Comparison of ENCODE assay signal across 23 cellular contexts in genomic region chr9:130979591-130980385, GRCh38. TPM values are rescaled to one million over a fixed set of nuclear protein-coding genes. Genes with fewer than 3 reads are reported as not detected.
DNase-seq lines count a peak whose midpoint lies in the region; ATAC-seq, FAIRE-seq and TF ChIP-seq lines count a peak whose summit lies in the region.
"Had no signal": no experiment of that assay in that cellular context is flagged by ENCODE, and none has a peak within 500 bp of the region (broad histone marks: within the 10 kb centered on the region; RNA-seq: fewer than 3 reads in every experiment).

No MANE protein-coding gene starts in this region.

- no peak overlapping the region for H3K4ac ChIP-seq in neuronal stem cell (ENCODE audit: low read length)

- H3K27ac Mint-ChIP-seq in CD14-positive monocyte: no peak overlapping the region
- no peak overlapping the region for H3K27ac Mint-ChIP-seq in natural killer cell treated with Interleukin-12 subunit alpha and Interleukin-12 subunit beta and Interleukin-15 and Interleukin-18, amount 100 ng/mL, for 72 hours
- H3K27ac Mint-ChIP-seq: CD8-positive, alpha-beta T cell had no signal

- H2BK15ac ChIP-seq in neuronal stem cell (ENCODE audit: low read length): peak overlapping the region; percentile 80

- H3K27ac ChIP-seq in K562 (ENCODE audit: extremely low read depth, low read depth, low read length) (no peak overlapping the region), neuronal stem cell (replicated peaks; ENCODE audit: low read length) (no peak overlapping the region)
- H3K27ac ChIP-seq: A549, GM23248 had no signal

- no peak for TF ChIP-seq EP300 in K562 (IDR thresholded peaks at IDR 0.05; ENCODE audit: low read length)

- no peak overlapping the region for H4K91ac ChIP-seq in neuronal stem cell (ENCODE audit: low read depth, low read length, poor library complexity)

- no peak for FAIRE-seq in K562 (lab: Jason Lieb, UNC)
- FAIRE-seq: A549, GM12891, GM18507, H1 had no signal

- H3K4me3 ChIP-seq in K562: no peak overlapping the region
- no peak overlapping the region for H3K4me3 ChIP-seq in neuronal stem cell (ENCODE audit: low read length in 2 of 2)
- H3K4me3 ChIP-seq: A549, GM23248 had no signal

- no peak overlapping the region for H2BK120ac ChIP-seq in neuronal stem cell (ENCODE audit: low read depth, low read length)

- no peaks in the 10 kb centered on the region for H3K36me3 Mint-ChIP-seq in CD14-positive monocyte
- H3K36me3 Mint-ChIP-seq in natural killer cell treated with Interleukin-12 subunit alpha and Interleukin-12 subunit beta and Interleukin-15 and Interleukin-18, amount 100 ng/mL, for 72 hours: no peaks in the 10 kb centered on the region
- H3K36me3 Mint-ChIP-seq: CD4-positive, CD25-positive, alpha-beta regulatory T cell; CD8-positive, alpha-beta T cell had no signal

- peaks cover 0 to 2% (median 0%) of the 10 kb centered on the region in 7 donors for H3K9me3 Mint-ChIP-seq in CD14-positive monocyte
- H3K9me3 Mint-ChIP-seq in natural killer cell treated with Interleukin-12 subunit alpha and Interleukin-12 subunit beta and Interleukin-15 and Interleukin-18, amount 100 ng/mL, for 72 hours: no peaks in the 10 kb centered on the region
- H3K9me3 Mint-ChIP-seq: CD4-positive, CD25-positive, alpha-beta regulatory T cell; CD8-positive, alpha-beta T cell had no signal

- no TSS peak for BruUV-seq in K562 (replicated peaks; lab: Mats Ljungman, UMichigan)

- H3K79me2 ChIP-seq in K562 (ENCODE audit: control insufficient read depth, insufficient read depth, low read length): no peaks in the 10 kb centered on the region

- H4K8ac ChIP-seq in neuronal stem cell (ENCODE audit: low read depth, low read length): no peak overlapping the region

- peaks cover 89 to 97% of the 10 kb centered on the region in 2 experiments for H3K27me3 ChIP-seq in K562 (ENCODE audit: control insufficient read depth in 2 of 2, insufficient read depth in 2 of 2, low read length in 2 of 2)
- no peaks in the 10 kb centered on the region for H3K27me3 ChIP-seq in neuronal stem cell (ENCODE audit: control insufficient read depth in 3 of 3, insufficient read depth in 3 of 3, low read depth in 1 of 3, low read length in 3 of 3)
- H3K27me3 ChIP-seq: BE2C had no signal

- in situ Hi-C loops in K562 (cut with MboI): loop anchor here (25.0 kb wide), 1 partner anchor 267 kb away; no protein-coding TSS in a partner anchor

- H3K14ac ChIP-seq in neuronal stem cell (ENCODE audit: low read length): no peak overlapping the region

- H3K4me1 ChIP-seq in K562 (replicated peaks in 1 of 2; ENCODE audit: control insufficient read depth in 2 of 2, insufficient read depth in 2 of 2, low read length in 2 of 2) (peaks cover 0 to 19% of the 10 kb centered on the region in 2 experiments; a peak in 1 of 5 replicates), neuronal stem cell (ENCODE audit: control insufficient read depth in 2 of 2, insufficient read depth in 1 of 2, low read depth in 1 of 2, low read length in 2 of 2) (peaks cover 17 to 47% of the 10 kb centered on the region in 2 donors)
- H3K4me1 ChIP-seq: A549, BE2C had no signal

- H3K4me1 Mint-ChIP-seq in CD14-positive monocyte: peaks cover 25% of the 10 kb centered on the region
- H3K4me1 Mint-ChIP-seq in natural killer cell treated with Interleukin-12 subunit alpha and Interleukin-12 subunit beta and Interleukin-15 and Interleukin-18, amount 100 ng/mL, for 72 hours (ENCODE audit: low read depth in 2 of 2): no peaks in the 10 kb centered on the region
- H3K4me1 Mint-ChIP-seq: CD4-positive, CD25-positive, alpha-beta regulatory T cell had no signal

- no peak overlapping the region for H3K18ac ChIP-seq in neuronal stem cell (ENCODE audit: low read length)

- H2BK5ac ChIP-seq in neuronal stem cell (ENCODE audit: low read length): peak overlapping the region; percentile 67

- POLR2A ChIA-PET in K562 (lab: Yijun Ruan, JAX): interaction anchor here (0.6 to 10.0 kb wide), 17 partner anchors 10 to 127 kb away, joined by 3 to 131 read pairs (median 4); no protein-coding TSS in a partner anchor

- H3K23ac ChIP-seq in neuronal stem cell (ENCODE audit: low read depth, low read length, poor library complexity): peak overlapping the region; percentile 45

- DNase-seq in CD14-positive monocyte (ENCODE audit: low spot score) (peak; percentile 19), K562 (ENCODE audit: extremely low read depth in 1 of 4, low spot score in 3 of 4) (peak; percentile 37 to 68 (median 62)), neuronal stem cell (ENCODE audit: low spot score) (no peak), GM19238 (ENCODE audit: insufficient read length, low spot score) (no peak)
- DNase-seq in natural killer cell treated with Interleukin-12 subunit alpha and Interleukin-12 subunit beta and Interleukin-15 and Interleukin-18, amount 100 ng/mL, for 72 hours (ENCODE audit: low spot score): no peak
- DNase-seq: 8988T; ACHN; AML-193; BE2C; C1 segment of cervical spinal cord; CD4-positive, CD25-positive, alpha-beta regulatory T cell; CD8-positive, alpha-beta T cell; DMS53; DMS79 treated with DMSO at 0.1 percent for 48 hours; GF-D8; GM23248; H7; HCEC 1CT had no signal

- H2AFZ ChIP-seq in K562 (ENCODE audit: low read depth, low read length) (no peak overlapping the region), neuronal stem cell (ENCODE audit: low read length) (no peak overlapping the region)
- H2AFZ ChIP-seq: GM23248 had no signal

- peaks cover 2 to 9% (median 2%) of the 10 kb centered on the region in 3 donors for H3K27me3 Mint-ChIP-seq in CD14-positive monocyte (ENCODE audit: low read depth in 3 of 3)
- peaks cover 3 to 7% of the 10 kb centered on the region in 2 donors for H3K27me3 Mint-ChIP-seq in natural killer cell treated with Interleukin-12 subunit alpha and Interleukin-12 subunit beta and Interleukin-15 and Interleukin-18, amount 100 ng/mL, for 72 hours
- H3K27me3 Mint-ChIP-seq: CD4-positive, CD25-positive, alpha-beta regulatory T cell had no signal

- TF ChIP-seq POLR2A in K562 (conservative IDR thresholded peaks at IDR 0.05): no peak

- CTCF ChIA-PET in K562 (lab: Yijun Ruan, JAX; ENCODE audit: low intra/inter-chr PET ratio): no interaction called here

- peaks cover 13% of the 10 kb centered on the region for H3K9me1 ChIP-seq in K562 (ENCODE audit: control insufficient read depth, insufficient read depth, low read length)

- H3K4me3 Mint-ChIP-seq in CD14-positive monocyte: no peak overlapping the region
- H3K4me3 Mint-ChIP-seq in natural killer cell treated with Interleukin-12 subunit alpha and Interleukin-12 subunit beta and Interleukin-15 and Interleukin-18, amount 100 ng/mL, for 72 hours: no peak overlapping the region
- H3K4me3 Mint-ChIP-seq: CD4-positive, CD25-positive, alpha-beta regulatory T cell; CD8-positive, alpha-beta T cell had no signal

- H4K20me1 ChIP-seq in K562 (replicated peaks; ENCODE audit: control insufficient read depth, insufficient read depth, low read length): peaks cover 80% of the 10 kb centered on the region

- H3K9ac ChIP-seq in K562 (ENCODE audit: insufficient read depth in 1 of 2, low read depth in 2 of 2, low read length in 2 of 2) (peak overlapping the region in 1 of 2 experiments; percentile 9; a peak in 1 of 4 replicates), neuronal stem cell (ENCODE audit: low read depth, low read length, poor library complexity) (no peak overlapping the region)
- H3K9ac ChIP-seq: GM23248 had no signal

- no peak for TF ChIP-seq CTCF in CD14-positive monocyte (IDR thresholded peaks at IDR 0.05)
- no peak for TF ChIP-seq CTCF in K562 (IDR thresholded peaks at IDR 0.05 in 2 of 3, conservative IDR thresholded peaks at IDR 0.05 in 1 of 3; ENCODE audit: insufficient read depth in 2 of 3, low read depth in 1 of 3, low read length in 3 of 3)

- WGBS in K562 (ENCODE audit: insufficient coverage, low coverage, missing lambda C conversion rate): 7% methylated on average over 20 of the region's 20 CpGs
- no CpG with 5 or more reads among the region's 20 CpGs for WGBS in neuronal stem cell (ENCODE audit: extremely low coverage in 2 of 2, insufficient read length in 2 of 2, insufficient replicate concordance in 1 of 2), 2 donors

- H3K4me2 ChIP-seq in K562 (ENCODE audit: insufficient read depth, low read length) (no peak overlapping the region), neuronal stem cell (ENCODE audit: insufficient read depth, low read length, poor library complexity, severe bottlenecking) (no peak overlapping the region)
- H3K4me2 ChIP-seq: A549 had no signal

- intact Hi-C loops in CD14-positive monocyte (cut with micrococcal nuclease): no loop called here
- intact Hi-C loops in K562 (cut with micrococcal nuclease): no loop called here

- H3K9me3 ChIP-seq in K562 (replicated peaks; ENCODE audit: control insufficient read depth, insufficient read depth, low read depth, low read length): no peaks in the 10 kb centered on the region
- H3K9me3 ChIP-seq in neuronal stem cell (replicated peaks in 1 of 2; ENCODE audit: control insufficient read depth in 2 of 2, insufficient read depth in 1 of 2, low read depth in 1 of 2, low read length in 2 of 2): peaks cover 0 to 2% of the 10 kb centered on the region in 2 donors
- H3K9me3 ChIP-seq: A549 had no signal

- ATAC-seq in K562 (peak; percentile 1; the same call in 2 of the 3 replicates), HG03457 (IDR thresholded peaks at IDR 0.05; ENCODE audit: unreplicated experiment) (no peak)
- ATAC-seq in natural killer cell treated with Interleukin-12 subunit alpha and Interleukin-12 subunit beta and Interleukin-15 and Interleukin-18, amount 100 ng/mL, for 72 hours: no peak
- ATAC-seq: A549; CD8-positive, alpha-beta T cell had no signal

- no peaks in the 10 kb centered on the region for H3K36me3 ChIP-seq in K562 (ENCODE audit: control insufficient read depth, insufficient read depth, low read length)
- no peaks in the 10 kb centered on the region for H3K36me3 ChIP-seq in neuronal stem cell (replicated peaks in 1 of 2; ENCODE audit: control insufficient read depth in 2 of 2, insufficient read depth in 2 of 2, low read length in 2 of 2)
- H3K36me3 ChIP-seq: BE2C had no signal

- peak overlapping the region; percentile 42 for H2AK5ac ChIP-seq in neuronal stem cell (ENCODE audit: low read depth, low read length)

- no peak for TF ChIP-seq RAD21 in K562 (CRISPR knock-in tag; conservative IDR thresholded peaks at IDR 0.05 in 1 of 2, IDR thresholded peaks at IDR 0.05 in 1 of 2)

- no peak overlapping the region for H2BK12ac ChIP-seq in neuronal stem cell (ENCODE audit: low read length)

- no peaks in the 10 kb centered on the region for H3K79me1 ChIP-seq in neuronal stem cell (ENCODE audit: low read depth, low read length)

RNA-seq across cellular contexts. Expression of gene LAMC3, which starts 29.2 kb away (rescaled TPM):
- not detected for polyA plus RNA-seq in CD14-positive monocyte
- total RNA-seq in K562 (2011; cell fraction: chromatin; rRNA removed; ENCODE audit: low replicate concordance): 0.69 TPM in 1 of 2 replicates, not detected in the other
- total RNA-seq in K562 (2011; cell fraction: nucleolus; rRNA removed): 0.26 and 0.33 TPM in 2 replicates
- 0.22 TPM in 1 of 2 replicates, not detected in the other for total RNA-seq in K562 (2011; cell fraction: nucleoplasm; rRNA removed)
- total RNA-seq in K562 (2014; rRNA removed): not detected in 2 replicates
- not detected in 2 replicates for total RNA-seq in K562 (2014; rRNA removed; fragmentation: Illumina TruSeq; extraction: Trizol)
- total RNA-seq in K562 (2015; rRNA removed; fragmentation: Illumina TruSeq; extraction: Trizol): not detected in 2 replicates
- total RNA-seq in K562 (2021): 0.09 TPM in 1 of 2 replicates, not detected in the other
- 0.05 and 0.10 TPM in 2 replicates for polyA plus RNA-seq in K562 (2011; rRNA removed)
- polyA plus RNA-seq in K562 (2011; cell fraction: cytosol; rRNA removed): 0.03 and 0.66 TPM in 2 replicates
- 0.04 and 0.20 TPM in 2 replicates for polyA plus RNA-seq in K562 (2011; cell fraction: nucleus; rRNA removed)
- polyA plus RNA-seq in K562 (2012): 0.03 and 0.07 TPM in 2 replicates
- polyA plus RNA-seq in K562 (2014; fragmentation: Illumina TruSeq; extraction: Trizol): not detected in 2 replicates
- not detected for polyA plus RNA-seq in K562 (2014; fragmentation: Nextera tagmentation; extraction: Ambion mirVana)
- polyA plus RNA-seq in K562 (2014; rRNA removed): not detected in 2 replicates
- not detected in 2 replicates for polyA minus RNA-seq in K562 (2011; rRNA and poly(A)+ RNA removed)
- not detected in 2 replicates for polyA minus RNA-seq in K562 (2011; cell fraction: cytosol; rRNA and poly(A)+ RNA removed)
- 0.27 TPM in 1 of 2 replicates, not detected in the other for polyA minus RNA-seq in K562 (2011; cell fraction: nucleus; rRNA and poly(A)+ RNA removed)
- 0.03 TPM for polyA plus RNA-seq in neuronal stem cell (2013, experiment 1 of 2)
- polyA plus RNA-seq in neuronal stem cell (2013, experiment 2 of 2): 0.07 TPM
- not detected for total RNA-seq in natural killer cell treated with Interleukin-12 subunit alpha and Interleukin-12 subunit beta and Interleukin-15 and Interleukin-18, amount 100 ng/mL, for 72 hours
- total RNA-seq: GM23248 had no signal
- polyA plus RNA-seq: GM23248 had no signal

RNA-seq across cellular contexts. Expression of gene FIBCD1, which starts 40.7 kb away (rescaled TPM):
- not detected for polyA plus RNA-seq in CD14-positive monocyte
- total RNA-seq in K562 (2011; cell fraction: chromatin; rRNA removed; ENCODE audit: low replicate concordance): 0.21 TPM in 1 of 2 replicates, not detected in the other
- total RNA-seq in K562 (2011; cell fraction: nucleolus; rRNA removed): not detected in 2 replicates
- not detected in 2 replicates for total RNA-seq in K562 (2011; cell fraction: nucleoplasm; rRNA removed)
- 1.00 and 2.1 TPM in 2 replicates for total RNA-seq in K562 (2014; rRNA removed)
- 0.95 TPM in 1 of 2 replicates, not detected in the other for total RNA-seq in K562 (2014; rRNA removed; fragmentation: Illumina TruSeq; extraction: Trizol)
- total RNA-seq in K562 (2015; rRNA removed; fragmentation: Illumina TruSeq; extraction: Trizol): not detected in 2 replicates
- 0.71 and 1.5 TPM in 2 replicates for total RNA-seq in K562 (2021)
- polyA plus RNA-seq in K562 (2011; rRNA removed): 0.79 and 1.2 TPM in 2 replicates
- 2.1 and 3.8 TPM in 2 replicates for polyA plus RNA-seq in K562 (2011; cell fraction: cytosol; rRNA removed)
- 1.2 TPM in 2 replicates for polyA plus RNA-seq in K562 (2011; cell fraction: nucleus; rRNA removed)
- polyA plus RNA-seq in K562 (2012): 0.91 and 1.3 TPM in 2 replicates
- not detected in 2 replicates for polyA plus RNA-seq in K562 (2014; fragmentation: Illumina TruSeq; extraction: Trizol)
- not detected for polyA plus RNA-seq in K562 (2014; fragmentation: Nextera tagmentation; extraction: Ambion mirVana)
- polyA plus RNA-seq in K562 (2014; rRNA removed): 0.53 and 2.7 TPM in 2 replicates
- not detected in 2 replicates for polyA minus RNA-seq in K562 (2011; rRNA and poly(A)+ RNA removed)
- not detected in 2 replicates for polyA minus RNA-seq in K562 (2011; cell fraction: cytosol; rRNA and poly(A)+ RNA removed)
- 0.67 TPM in 1 of 2 replicates, not detected in the other for polyA minus RNA-seq in K562 (2011; cell fraction: nucleus; rRNA and poly(A)+ RNA removed)
- polyA plus RNA-seq in neuronal stem cell (2013, experiment 1 of 2): 0.82 TPM
- polyA plus RNA-seq in neuronal stem cell (2013, experiment 2 of 2): 0.89 TPM
- total RNA-seq in natural killer cell treated with Interleukin-12 subunit alpha and Interleukin-12 subunit beta and Interleukin-15 and Interleukin-18, amount 100 ng/mL, for 72 hours: not detected
- total RNA-seq: CD4-positive, CD25-positive, alpha-beta regulatory T cell; CD8-positive, alpha-beta T cell had no signal
- polyA plus RNA-seq: CD4-positive, CD25-positive, alpha-beta regulatory T cell had no signal

Comparison
In these comparisons a context has a peak if more than half of its experiments do, and no peak if none do; other contexts are left out.
1. DNase-seq: peak in CD14-positive monocyte (single experiment) and K562 (4 of 4); none in neuronal stem cell (single experiment), natural killer cell treated with Interleukin-12 subunit alpha and Interleukin-12 subunit beta and Interleukin-15 and Interleukin-18, amount 100 ng/mL, for 72 hours (single experiment) and GM19238 (single experiment).